8 cellular contexts compared by ENCODE assay signal in genomic region chr10:74011762-74012161, GRCh38. TPM values are rescaled to one million over a fixed set of nuclear protein-coding genes. Genes with fewer than 3 reads are reported as not detected.
DNase-seq lines count a peak whose midpoint lies in the region; ATAC-seq and TF ChIP-seq lines count a peak whose summit lies in the region.

No MANE protein-coding gene starts in this region.

- DNase-seq in EL (peak; percentile 88), PC-9 (peak in 1 of 2 experiments; percentile 58), fibroblast of mammary gland (ENCODE audit: low read depth) (peak; percentile 90), RPMI8226 (no peak), GOT3 (lab: John Stamatoyannopoulos, UW) (no peak), 8988T (no peak)

- POLR2A ChIA-PET in PC-9 (lab: Charles Lee; ENCODE audit: unreplicated experiment) = interaction anchor here (0.5 to 1.1 kb wide), 6 partner anchors 13 to 140 kb away, joined by 3 to 19 read pairs (median 5); partner anchors contain the start of gene VCL

- no peaks in the 10 kb centered on the region for H3K9me3 ChIP-seq in PC-9 (ENCODE audit: insufficient read depth, low read depth)

- peaks cover 100% of the 10 kb centered on the region for H3K79me2 ChIP-seq in PC-9 (ENCODE audit: low read depth)

- H3K9ac ChIP-seq in rectal smooth muscle tissue (ENCODE audit: low read length) = no peak overlapping the region

- ATAC-seq in HG02571 (IDR thresholded peaks at IDR 0.05; ENCODE audit: unreplicated experiment) = no peak

- peaks cover 62% of the 10 kb centered on the region for H3F3A ChIP-seq in PC-9 (ENCODE audit: insufficient read depth, low read depth)

- H3K36me3 ChIP-seq in PC-9 (ENCODE audit: low read depth) = peaks cover 44% of the 10 kb centered on the region
- H3K36me3 ChIP-seq in rectal smooth muscle tissue (ENCODE audit: control insufficient read depth, insufficient read depth, low read length) = no peaks in the 10 kb centered on the region

- CTCF ChIA-PET in PC-9 (lab: Charles Lee) = no interaction called here

- H3K27me3 ChIP-seq in PC-9 (ENCODE audit: insufficient read depth, low read depth) (no peaks in the 10 kb centered on the region), rectal smooth muscle tissue (ENCODE audit: control insufficient read depth, insufficient read depth, low read length) (no peaks in the 10 kb centered on the region)

- no peak overlapping the region for H2AFZ ChIP-seq in PC-9

- H3K4me2 ChIP-seq in PC-9 = peak overlapping the region; percentile 42

- H3K4me1 ChIP-seq in PC-9 (replicated peaks; ENCODE audit: insufficient read depth) (peaks cover 47% of the 10 kb centered on the region), rectal smooth muscle tissue (ENCODE audit: control insufficient read depth, insufficient read depth, low read length) (peaks cover 11% of the 10 kb centered on the region)

- H3K4me3 ChIP-seq in PC-9 = no peak overlapping the region
- H3K4me3 ChIP-seq in fibroblast of mammary gland (ENCODE audit: control insufficient read depth, low read depth, low read length) = no peak overlapping the region
- no peak overlapping the region for H3K4me3 ChIP-seq in rectal smooth muscle tissue (ENCODE audit: low read length)

- TF ChIP-seq CTCF in PC-9 (conservative IDR thresholded peaks at IDR 0.05) (no peak), fibroblast of mammary gland (conservative IDR thresholded peaks at IDR 0.05; ENCODE audit: control insufficient read depth, insufficient read depth, low read depth, low read length) (no peak)

- intact Hi-C loops in PC-9 (cut with micrococcal nuclease; ENCODE audit: unreplicated experiment) = loop anchor here (5.0 kb wide), 1 partner anchor 71 kb away; no protein-coding TSS in a partner anchor

- no TSS peak for BruUV-seq in PC-9 (replicated peaks; lab: Mats Ljungman, UMichigan)

- H4K20me1 ChIP-seq in PC-9 (ENCODE audit: insufficient read depth) = peaks cover 63% of the 10 kb centered on the region

- H3K27ac ChIP-seq in PC-9 = peak overlapping the region; percentile 47
- peak overlapping the region; percentile 21 for H3K27ac ChIP-seq in rectal smooth muscle tissue (ENCODE audit: low read depth, low read length)

- no peaks in the 10 kb centered on the region for H3K9me2 ChIP-seq in PC-9 (ENCODE audit: insufficient read depth)

RNA-seq across cellular contexts. Expression of gene VCL, which starts 13.8 kb away (rescaled TPM):
- total RNA-seq in PC-9 (2021) = 208 and 225 TPM in 2 replicates

Comparison
In these comparisons a context has a peak if more than half of its experiments do, and no peak if none do; other contexts are left out.
1. DNase-seq: peak in EL (single experiment) and fibroblast of mammary gland (single experiment); none in RPMI8226 (single experiment), GOT3 (single experiment) and 8988T (single experiment).